11 cellular contexts compared by ENCODE assay signal in genomic region chr1:45328680-45329079, GRCh38. TPM values are rescaled to one million over a fixed set of nuclear protein-coding genes. Genes with fewer than 3 reads are reported as not detected.
DNase-seq lines count a peak whose midpoint lies in the region; ATAC-seq and TF ChIP-seq lines count a peak whose summit lies in the region.
"Had no signal": no experiment of that assay in that cellular context is flagged by ENCODE, and none has a peak within 500 bp of the region (broad histone marks: within the 10 kb centered on the region; RNA-seq: fewer than 3 reads in every experiment).

No MANE protein-coding gene starts in this region.

- no peaks in the 10 kb centered on the region for H3K9me3 Mint-ChIP-seq in T-helper 1 cell treated with Interleukin-12 subunit alpha and Interleukin-12 subunit beta and Interleukin-4 antibody, amounts not matched to agents 30 μg/mL and 1 μg/mL, for 36 hours
- H3K9me3 Mint-ChIP-seq in activated CD4-positive, alpha-beta memory T cell treated with anti-CD3 and anti-CD28 coated beads for 36 hours = no peaks in the 10 kb centered on the region
- no peaks in the 10 kb centered on the region for H3K9me3 Mint-ChIP-seq in naive B cell

- no peaks in the 10 kb centered on the region for H3K27me3 Mint-ChIP-seq in T-helper 1 cell treated with Interleukin-12 subunit alpha and Interleukin-12 subunit beta and Interleukin-4 antibody, amounts not matched to agents 30 μg/mL and 1 μg/mL, for 36 hours (ENCODE audit: low read depth)
- H3K27me3 Mint-ChIP-seq in activated CD4-positive, alpha-beta memory T cell treated with anti-CD3 and anti-CD28 coated beads for 36 hours = no peaks in the 10 kb centered on the region
- no peaks in the 10 kb centered on the region for H3K27me3 Mint-ChIP-seq in naive B cell

- DNase-seq in T-helper 1 cell = no peak
- DNase-seq in activated CD4-positive, alpha-beta memory T cell treated with anti-CD3 and anti-CD28 coated beads for 36 hours = no peak
- no peak for DNase-seq in naive B cell
- DNase-seq in GM13976 (ENCODE audit: low spot score) = no peak
- no peak for DNase-seq in activated effector memory CD4-positive, alpha-beta T cell treated with anti-CD3 and anti-CD28 coated beads, Interleukin-2, amount 50 U/mL, for 16 hours
- no peak for DNase-seq in 8988T
- DNase-seq: GF-D8, WERI-Rb-1 had no signal

- H3K27ac ChIP-seq in HEK293 (ENCODE audit: extremely low read depth, low read depth, low read length) = no peak overlapping the region
- H3K27ac ChIP-seq: WERI-Rb-1 had no signal

- peaks cover 13% of the 10 kb centered on the region for H3K4me1 Mint-ChIP-seq in T-helper 1 cell treated with Interleukin-12 subunit alpha and Interleukin-12 subunit beta and Interleukin-4 antibody, amounts not matched to agents 30 μg/mL and 1 μg/mL, for 36 hours (ENCODE audit: low read depth)
- peaks cover 16% of the 10 kb centered on the region for H3K4me1 Mint-ChIP-seq in activated CD4-positive, alpha-beta memory T cell treated with anti-CD3 and anti-CD28 coated beads for 36 hours (ENCODE audit: low read depth)
- peaks cover 0 to 14% (median 12%) of the 10 kb centered on the region in 3 donors for H3K4me1 Mint-ChIP-seq in naive B cell

- H3K9me3 ChIP-seq in HEK293 (ENCODE audit: control insufficient read depth, insufficient read depth, low read depth, low read length) = no peaks in the 10 kb centered on the region

- peak overlapping the region; percentile 29 for H3K4me3 Mint-ChIP-seq in T-helper 1 cell treated with Interleukin-12 subunit alpha and Interleukin-12 subunit beta and Interleukin-4 antibody, amounts not matched to agents 30 μg/mL and 1 μg/mL, for 36 hours
- peak overlapping the region; percentile 51 for H3K4me3 Mint-ChIP-seq in activated CD4-positive, alpha-beta memory T cell treated with anti-CD3 and anti-CD28 coated beads for 36 hours
- peak overlapping the region in 6 of 8 donors; percentile 0 to 83 (median 50) for H3K4me3 Mint-ChIP-seq in naive B cell

- in situ Hi-C loops in GM13976 (cut with MboI; ENCODE audit: low sequenced_read_pairs, unreplicated experiment) = no loop called here

- no peak overlapping the region for H3K4me3 ChIP-seq in HEK293 (ENCODE audit: low read depth, low read length)
- H3K4me3 ChIP-seq: smooth muscle cell had no signal

- H3K27ac Mint-ChIP-seq in T-helper 1 cell treated with Interleukin-12 subunit alpha and Interleukin-12 subunit beta and Interleukin-4 antibody, amounts not matched to agents 30 μg/mL and 1 μg/mL, for 36 hours = no peak overlapping the region
- no peak overlapping the region for H3K27ac Mint-ChIP-seq in activated CD4-positive, alpha-beta memory T cell treated with anti-CD3 and anti-CD28 coated beads for 36 hours
- peak overlapping the region in 1 of 6 donors; percentile 76 for H3K27ac Mint-ChIP-seq in naive B cell

- intact Hi-C loops in activated CD4-positive, alpha-beta memory T cell treated with anti-CD3 and anti-CD28 coated beads for 36 hours (cut with micrococcal nuclease) = loop anchor here (1.0 kb wide), 1 partner anchor 11 kb away; no protein-coding TSS in a partner anchor

- POLR2A ChIA-PET in HEK293 (lab: Yijun Ruan, JAX) = interaction anchor here (1.6 to 6.7 kb wide), 2 partner anchors 11 to 25 kb away, joined by 8 to 51 read pairs; partner anchors contain the start of genes MUTYH and TOE1
- POLR2A ChIA-PET in activated CD4-positive, alpha-beta memory T cell treated with anti-CD3 and anti-CD28 coated beads for 36 hours (lab: Charles Lee) = interaction anchor here (0.6 to 4.7 kb wide), 3 partner anchors 10 to 18 kb away, joined by 3 to 70 read pairs (median 4); partner anchors contain the start of genes MUTYH and TOE1

- H3K4me1 ChIP-seq in HEK293 (ENCODE audit: control insufficient read depth, insufficient read depth, low read length) = 0 out of 2 replicates have a peak, but pooled peaks cover 3% of the 10 kb centered on the region

- CTCF ChIA-PET in HEK293 (lab: Yijun Ruan, JAX) = interaction anchor here (1.1 kb wide), 1 partner anchor 12 kb away, joined by 4 read pairs; the partner anchor contains the start of genes MUTYH and TOE1
- CTCF ChIA-PET in activated CD4-positive, alpha-beta memory T cell treated with anti-CD3 and anti-CD28 coated beads for 36 hours (lab: Charles Lee) = interaction anchor here (3.7 kb wide), 1 partner anchor 25 kb away, joined by 16 read pairs; no protein-coding TSS in a partner anchor

- H3K36me3 ChIP-seq in HEK293 (ENCODE audit: control insufficient read depth in 2 of 2, insufficient read depth in 1 of 2, low read length in 2 of 2) = peaks cover 0 to 60% of the 10 kb centered on the region in 2 experiments; a peak in 1 of 3 replicates

- no peak for TF ChIP-seq CTCF in HEK293 (tag by site-specific recombination; IDR thresholded peaks at IDR 0.05)
- no peak for TF ChIP-seq CTCF in GM13976 (IDR thresholded peaks at IDR 0.05; ENCODE audit: borderline replicate concordance, control extremely low read depth, extremely low read depth, insufficient read depth, missing control alignments)

- H3K36me3 Mint-ChIP-seq in T-helper 1 cell treated with Interleukin-12 subunit alpha and Interleukin-12 subunit beta and Interleukin-4 antibody, amounts not matched to agents 30 μg/mL and 1 μg/mL, for 36 hours (ENCODE audit: low read depth) = no peaks in the 10 kb centered on the region
- peaks cover 16% of the 10 kb centered on the region for H3K36me3 Mint-ChIP-seq in activated CD4-positive, alpha-beta memory T cell treated with anti-CD3 and anti-CD28 coated beads for 36 hours
- no peaks in the 10 kb centered on the region for H3K36me3 Mint-ChIP-seq in naive B cell

- ATAC-seq in naive B cell (ENCODE audit: low read depth in 2 of 2) = no peak

TF ChIP-seq in HEK293, 187 proteins besides CTCF, POLR2A, EP300 and RAD21 (continues in another document):
- no peak for TF ChIP-seq ZNF645 (tag by site-specific recombination; IDR thresholded peaks at IDR 0.05)
- no peak for TF ChIP-seq MYNN (tag by site-specific recombination; IDR thresholded peaks at IDR 0.05; ENCODE audit: borderline replicate concordance)
- no peak for TF ChIP-seq PRDM6 (tag by site-specific recombination; IDR thresholded peaks at IDR 0.05)
- TF ChIP-seq ZNF449 (tag by site-specific recombination; IDR thresholded peaks at IDR 0.05) = peak; percentile 86; the same call in 1 of the 2 replicates
- no peak for TF ChIP-seq ZNF138 (tag by site-specific recombination; IDR thresholded peaks at IDR 0.05; ENCODE audit: borderline replicate concordance)

RNA-seq across cellular contexts. Expression of gene HPDL, which starts 2.0 kb away (rescaled TPM):
- total RNA-seq in activated CD4-positive, alpha-beta memory T cell treated with anti-CD3 and anti-CD28 coated beads for 36 hours = 10 to 100 TPM; 12.7 to 14.3 TPM
- polyA plus RNA-seq in naive B cell (ENCODE audit: low read depth in 6 of 6) = under 1 TPM in 5 of 6 donors, not detected in 1; 0.31 to 0.86 (median 0.74) TPM
- total RNA-seq: smooth muscle cell had no signal

RNA-seq across cellular contexts. Expression of gene TOE1, which starts 11.3 kb away (rescaled TPM):
- 10 to 100 TPM; 22.8 to 23.1 TPM for total RNA-seq in activated CD4-positive, alpha-beta memory T cell treated with anti-CD3 and anti-CD28 coated beads for 36 hours
- polyA plus RNA-seq in naive B cell (ENCODE audit: low read depth in 6 of 6) = 10 to 100 TPM; 15.5 to 27.8 (median 20.3) TPM

RNA-seq across cellular contexts. Expression of gene MUTYH, which starts 11.6 kb away (rescaled TPM):
- 10 to 100 TPM; 49.2 to 51.8 TPM for total RNA-seq in activated CD4-positive, alpha-beta memory T cell treated with anti-CD3 and anti-CD28 coated beads for 36 hours
- polyA plus RNA-seq in naive B cell (ENCODE audit: low read depth in 6 of 6) = 10 to 100 TPM; 10.4 to 25.3 (median 18.7) TPM
